1 cellular context compared by ENCODE assay signal in genomic region chr2:207487650-207488315, GRCh38.
TF ChIP-seq lines count a peak whose summit lies in the region.

No MANE protein-coding gene starts in this region.

TF ChIP-seq in HCT116, 20 proteins besides CTCF, POLR2A, EP300 and RAD21 (continued from another document):
- TF ChIP-seq SP1 (IDR thresholded peaks at IDR 0.05; ENCODE audit: low read depth), result no peak; the same call in 1 of the 2 replicates
- peak; percentile 69; the same call in 1 of the 2 replicates for TF ChIP-seq CBX3 (IDR thresholded peaks at IDR 0.05; ENCODE audit: low read depth)
- no peak for TF ChIP-seq ZNF274 (IDR thresholded peaks at IDR 0.05; ENCODE audit: low read depth, low read length)
